In genomic region chr20:7375905-7376304, GRCh38 we compare ENCODE assay signal across 9 cellular contexts.
A peak's percentile ranks its signal among the peaks of the same experiment; 100 is the strongest.
DNase-seq lines count a peak whose midpoint lies in the region; ATAC-seq and TF ChIP-seq lines count a peak whose summit lies in the region.
"Had no signal": no experiment of that assay in that cellular context is flagged by ENCODE, and none has a peak within 500 bp of the region (broad histone marks: within the 10 kb centered on the region; RNA-seq: fewer than 3 reads in every experiment).

No MANE protein-coding gene starts in this region.

- no peaks in the 10 kb centered on the region for H3K27me3 ChIP-seq in mesenchymal stem cell (ENCODE audit: control insufficient read depth in 1 of 2, insufficient read depth in 1 of 2, low read length in 2 of 2)

- no peak overlapping the region for H2AK5ac ChIP-seq in mesenchymal stem cell (ENCODE audit: low read length, severe bottlenecking)

- in situ Hi-C loops in astrocyte of the spinal cord (cut with HindIII; ENCODE audit: low sequenced_read_pairs): no loop called here

- H2AFZ ChIP-seq in mesenchymal stem cell (ENCODE audit: low read depth, low read length): no peak overlapping the region

- no peak overlapping the region for H2BK12ac ChIP-seq in mesenchymal stem cell (ENCODE audit: low read length in 2 of 2)

- no peak overlapping the region for H3K27ac ChIP-seq in mesenchymal stem cell (ENCODE audit: low read length, poor library complexity, severe bottlenecking)

- POLR2A ChIA-PET in activated CD4-positive, alpha-beta T cell treated with anti-CD3 and anti-CD28 coated beads, Interleukin-2, amount 10 ng/mL, durations not matched to agents 7 days and 5 days (lab: Charles Lee): no interaction called here

- no peaks in the 10 kb centered on the region for H3K9me3 Mint-ChIP-seq in activated CD4-positive, alpha-beta T cell treated with anti-CD3 and anti-CD28 coated beads, Interleukin-2, amount 10 ng/mL, durations not matched to agents 7 days and 5 days

- no peak overlapping the region for H2BK120ac ChIP-seq in mesenchymal stem cell (ENCODE audit: low read depth, low read length)

- no peak overlapping the region for H4K91ac ChIP-seq in mesenchymal stem cell (ENCODE audit: low read length)

- H2BK15ac ChIP-seq in mesenchymal stem cell (ENCODE audit: low read depth, poor library complexity, severe bottlenecking): no peak overlapping the region

- no peaks in the 10 kb centered on the region for H3K36me3 ChIP-seq in mesenchymal stem cell (ENCODE audit: control insufficient read depth in 1 of 2, insufficient read depth in 2 of 2, low read depth in 1 of 2, low read length in 2 of 2)

- H4K8ac ChIP-seq in mesenchymal stem cell (ENCODE audit: low read length): no peak overlapping the region

- H3K36me3 Mint-ChIP-seq in activated CD4-positive, alpha-beta T cell treated with anti-CD3 and anti-CD28 coated beads, Interleukin-2, amount 10 ng/mL, durations not matched to agents 7 days and 5 days (ENCODE audit: low read depth): no peaks in the 10 kb centered on the region

- peak; percentile 50 for TF ChIP-seq CTCF in astrocyte of the spinal cord (IDR thresholded peaks at IDR 0.05; ENCODE audit: low read depth, low read length)

- H3K79me1 ChIP-seq in mesenchymal stem cell (replicated peaks; ENCODE audit: low read length, poor library complexity, severe bottlenecking): no peaks in the 10 kb centered on the region

- H3K9ac ChIP-seq in mesenchymal stem cell (ENCODE audit: low read length): no peak overlapping the region

- H3K18ac ChIP-seq in mesenchymal stem cell (ENCODE audit: low read depth in 1 of 2, low read length in 2 of 2): no peak overlapping the region

- no peak overlapping the region for H3K4me3 Mint-ChIP-seq in activated CD4-positive, alpha-beta T cell treated with anti-CD3 and anti-CD28 coated beads, Interleukin-2, amount 10 ng/mL, durations not matched to agents 7 days and 5 days

- no peak overlapping the region for H3K14ac ChIP-seq in mesenchymal stem cell (ENCODE audit: low read length in 2 of 2)

- H3K4me1 Mint-ChIP-seq in activated CD4-positive, alpha-beta T cell treated with anti-CD3 and anti-CD28 coated beads, Interleukin-2, amount 10 ng/mL, durations not matched to agents 7 days and 5 days: no peaks in the 10 kb centered on the region

- H3K4me3 ChIP-seq in astrocyte of the spinal cord (ENCODE audit: low read depth, low read length): no peak overlapping the region
- no peak overlapping the region for H3K4me3 ChIP-seq in mesenchymal stem cell (ENCODE audit: insufficient read depth in 1 of 2, low read depth in 1 of 2, low read length in 2 of 2)

- CTCF ChIA-PET in activated CD4-positive, alpha-beta T cell treated with anti-CD3 and anti-CD28 coated beads, Interleukin-2, amount 10 ng/mL, durations not matched to agents 7 days and 5 days (lab: Charles Lee): no interaction called here

- no peak overlapping the region for H3K23ac ChIP-seq in mesenchymal stem cell (ENCODE audit: low read length in 2 of 2)

- no peak overlapping the region for H3K4ac ChIP-seq in mesenchymal stem cell (ENCODE audit: low read depth in 1 of 2, low read length in 2 of 2)

- H3K27me3 Mint-ChIP-seq in activated CD4-positive, alpha-beta T cell treated with anti-CD3 and anti-CD28 coated beads, Interleukin-2, amount 10 ng/mL, durations not matched to agents 7 days and 5 days: no peaks in the 10 kb centered on the region

- ATAC-seq in GM21723 (IDR thresholded peaks at IDR 0.05; ENCODE audit: unreplicated experiment): no peak

- H3K4me1 ChIP-seq in mesenchymal stem cell (ENCODE audit: control insufficient read depth, insufficient read depth, low read depth, low read length): no peaks in the 10 kb centered on the region

- no peak overlapping the region for H3K27ac Mint-ChIP-seq in activated CD4-positive, alpha-beta T cell treated with anti-CD3 and anti-CD28 coated beads, Interleukin-2, amount 10 ng/mL, durations not matched to agents 7 days and 5 days

- H3K4me2 ChIP-seq in mesenchymal stem cell (ENCODE audit: low read length, poor library complexity, severe bottlenecking): no peak overlapping the region

- H2BK5ac ChIP-seq in mesenchymal stem cell (ENCODE audit: low read depth, low read length, poor library complexity, severe bottlenecking): no peak overlapping the region

- peaks cover 5% of the 10 kb centered on the region for H3K9me3 ChIP-seq in mesenchymal stem cell (ENCODE audit: control insufficient read depth, low read length)

- no CpG with 5 or more reads among the region's 4 CpGs for WGBS in mesenchymal stem cell

- peak; percentile 4 for DNase-seq in EL
- peak; percentile 31 to 32 for DNase-seq in Kasumi-1 (lab: John Stamatoyannopoulos, UW)
- DNase-seq in astrocyte of the spinal cord (ENCODE audit: low read depth, low spot score): peak; percentile 39
- peak; percentile 35 for DNase-seq in mesenchymal stem cell
- DNase-seq in activated CD4-positive, alpha-beta T cell treated with anti-CD3 and anti-CD28 coated beads, Interleukin-2, amount 50 U/mL, for 4 hours: no peak
- no peak for DNase-seq in H4 (ENCODE audit: low spot score)
- no peak for DNase-seq in activated CD4-positive, alpha-beta T cell treated with anti-CD3 and anti-CD28 coated beads, Interleukin-2, amount 10 ng/mL, durations not matched to agents 7 days and 5 days
- DNase-seq: NCI-H187 had no signal

Comparison
In these comparisons a context has a peak if more than half of its experiments do, and no peak if none do; other contexts are left out.
1. DNase-seq: peak in EL (single experiment), Kasumi-1 (2 of 2), astrocyte of the spinal cord (single experiment) and mesenchymal stem cell (single experiment); none in activated CD4-positive, alpha-beta T cell treated with anti-CD3 and anti-CD28 coated beads, Interleukin-2, amount 50 U/mL, for 4 hours (0 of 2), H4 (single experiment) and activated CD4-positive, alpha-beta T cell treated with anti-CD3 and anti-CD28 coated beads, Interleukin-2, amount 10 ng/mL, durations not matched to agents 7 days and 5 days (single experiment).